ENCODE assay signal across 8 cellular contexts in the genomic region with DNA sequence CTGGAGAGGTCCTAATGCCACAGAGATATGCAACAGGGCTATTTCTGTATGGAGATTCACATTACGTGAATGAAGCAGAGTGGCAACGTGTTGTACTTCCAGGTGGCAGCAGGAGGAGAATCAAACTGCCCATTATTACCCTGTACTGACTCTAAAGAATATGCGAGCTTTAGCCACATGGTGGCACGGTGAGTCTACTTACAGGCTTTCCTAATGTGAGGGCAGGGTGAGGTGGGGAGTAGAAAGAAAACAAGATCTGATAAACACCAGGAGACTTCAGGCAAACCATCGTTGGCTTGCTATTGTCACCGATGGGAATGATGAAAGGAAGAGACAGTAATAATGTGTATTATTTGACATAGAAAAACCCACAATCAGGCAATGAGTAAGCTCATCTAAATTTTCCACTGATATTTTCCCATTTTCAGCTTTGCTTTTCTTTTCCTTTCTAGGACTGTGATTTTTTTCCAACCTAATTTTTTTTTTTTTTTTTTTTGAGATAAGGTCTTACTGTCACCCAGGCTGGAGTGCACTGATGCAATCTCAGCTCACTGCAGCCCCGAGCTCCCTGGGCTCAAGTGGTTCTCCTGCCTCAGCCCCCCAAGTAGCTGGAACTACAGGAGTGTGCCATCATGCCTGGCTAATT.
DNase-seq lines count a peak whose midpoint lies in the region; ATAC-seq, FAIRE-seq and TF ChIP-seq lines count a peak whose summit lies in the region.

No MANE protein-coding gene starts in this region.

- H3K4me3 ChIP-seq in coronary artery (no peak overlapping the region), HepG2 (replicated peaks in 1 of 3; ENCODE audit: insufficient read depth in 1 of 3, low read depth in 2 of 3, low read length in 3 of 3) (no peak overlapping the region)

- intact Hi-C loops in CD14-positive monocyte (cut with micrococcal nuclease) = loop anchor here (5.0 kb wide), 2 partner anchors 204 to 344 kb away; a partner anchor contains a TSS
- intact Hi-C loops in HepG2 (cut with micrococcal nuclease; ENCODE audit: unreplicated experiment) = loop anchor here (1.0 to 10.0 kb wide), 4 partner anchors 107 to 347 kb away; a partner anchor contains a TSS

- H3K79me2 ChIP-seq in HepG2 (ENCODE audit: insufficient read depth, low read length) = no peaks in the 10 kb centered on the region

- peak; percentile 95 for TF ChIP-seq RAD21 in HepG2 (CRISPR knock-in tag; IDR thresholded peaks at IDR 0.05)

- in situ Hi-C loops in HepG2 (cut with HindIII; ENCODE audit: extremely low pct_ligation_motif_present, low pct_unique_long_range_greater_than_20kb) = loop anchor here (5.0 kb wide), 1 partner anchor 204 kb away; a partner anchor contains a TSS

- ATAC-seq in HG03196 (IDR thresholded peaks at IDR 0.05; ENCODE audit: unreplicated experiment) (peak; percentile 92), HepG2 (peak; percentile 100)
- ATAC-seq in activated CD4-positive, CD25-positive, alpha-beta regulatory T cell treated with anti-CD3 and anti-CD28 coated beads, Interleukin-2, amount 50 U/mL, for 24 hours = peak; percentile 86 to 90

- POLR2A ChIA-PET in HepG2 (lab: Yijun Ruan, JAX) = interaction anchor here (0.8 to 1.1 kb wide), 2 partner anchors 37 to 113 kb away, joined by 3 read pairs; no protein-coding TSS in a partner anchor

- peaks cover 11% of the 10 kb centered on the region for H3K4me1 Mint-ChIP-seq in CD14-positive monocyte

- H2AFZ ChIP-seq in HepG2 (ENCODE audit: low read length) = no peak overlapping the region

- peaks cover 20% of the 10 kb centered on the region for H3K4me1 ChIP-seq in HepG2 (ENCODE audit: insufficient read depth, low read length)

- TF ChIP-seq CTCF in CD14-positive monocyte (IDR thresholded peaks at IDR 0.05) = peak; percentile 79
- peak; percentile 36 for TF ChIP-seq CTCF in coronary artery (IDR thresholded peaks at IDR 0.05)
- peak; percentile 94 for TF ChIP-seq CTCF in HepG2 (CRISPR knock-in tag; IDR thresholded peaks at IDR 0.05)

- H3K27me3 ChIP-seq in HepG2 (ENCODE audit: control insufficient read depth in 1 of 2, insufficient read depth in 2 of 2, low read length in 2 of 2) = no peaks in the 10 kb centered on the region

- H3K36me3 ChIP-seq in HepG2 (replicated peaks in 1 of 2; ENCODE audit: control insufficient read depth in 1 of 2, insufficient read depth in 2 of 2, low read length in 2 of 2) = no peaks in the 10 kb centered on the region; a peak in 1 of 5 replicates

- no peaks in the 10 kb centered on the region for H3K9me3 ChIP-seq in HepG2 (ENCODE audit: low read length)

- peak; percentile 98 for FAIRE-seq in HepG2 (lab: Jason Lieb, UNC)

- H3K4me2 ChIP-seq in HepG2 (ENCODE audit: low read depth, low read length) = 0 out of 2 replicates have a peak overlapping the region, but pooled peaks have one; percentile 8

- peaks cover 9 to 15% of the 10 kb centered on the region in 2 donors for H3K36me3 Mint-ChIP-seq in CD14-positive monocyte

- no peaks in the 10 kb centered on the region for H4K20me1 ChIP-seq in HepG2 (ENCODE audit: insufficient read depth, low read length)

- CTCF ChIA-PET in HepG2 (lab: Yijun Ruan, JAX; ENCODE audit: low intra/inter-chr PET ratio, low total read pairs) = interaction anchor here (1.4 to 1.6 kb wide), 3 partner anchors 203 to 348 kb away, joined by 8 to 20 read pairs (median 16); a partner anchor contains a TSS

- no peak overlapping the region for H3K4me3 Mint-ChIP-seq in CD14-positive monocyte

- BruUV-seq in HepG2 (replicated peaks; lab: Mats Ljungman, UMichigan) = no TSS peak

- peak; percentile 67 for DNase-seq in CD14-positive monocyte (ENCODE audit: low spot score)
- DNase-seq in GM19238 (ENCODE audit: insufficient read length, low spot score) = peak; percentile 56
- DNase-seq in NCI-H345 treated with DMSO at 0.1 percent for 48 hours (lab: John Stamatoyannopoulos, UW; ENCODE audit: unreplicated experiment) = peak; percentile 10
- DNase-seq in coronary artery (ENCODE audit: low spot score) = no peak
- peak; percentile 90 for DNase-seq in HepG2 (ENCODE audit: low spot score)
- peak; percentile 4 for DNase-seq in stimulated activated CD8-positive, alpha-beta memory T cell treated with anti-CD3 and anti-CD28 coated beads, Interleukin-15, amount 100 ng/mL, for 1 hour (ENCODE audit: low read depth)

- TF ChIP-seq EP300 in HepG2 (IDR thresholded peaks at IDR 0.05; ENCODE audit: low read depth in 2 of 2, low read length in 2 of 2) = no peak; a peak in 1 of 4 replicates
- TF ChIP-seq EP300 in HepG2 (CRISPR knock-in tag; IDR thresholded peaks at IDR 0.05; ENCODE audit: borderline replicate concordance) = no peak

- WGBS in HepG2 (ENCODE audit: low lambda C conversion rate) = 12% methylated on average over 7 of the region's 7 CpGs

- H3K9ac ChIP-seq in HepG2 (ENCODE audit: insufficient read depth, low read depth, low read length) = no peak overlapping the region

- no peak for TF ChIP-seq POLR2A in HepG2 (IDR thresholded peaks at IDR 0.05; ENCODE audit: insufficient read depth in 1 of 2, low read depth in 2 of 2, low read length in 2 of 2)

- H3K27ac Mint-ChIP-seq in CD14-positive monocyte = peak overlapping the region in 1 of 7 donors; percentile 23

- H3K27me3 Mint-ChIP-seq in CD14-positive monocyte (ENCODE audit: low read depth in 3 of 3) = peaks cover 0 to 2% (median 0%) of the 10 kb centered on the region in 3 donors

- peak overlapping the region in 1 of 2 donors; percentile 17 for H3K27ac ChIP-seq in coronary artery
- H3K27ac ChIP-seq in HepG2 (ENCODE audit: extremely low read length, insufficient read depth, low read length) = no peak overlapping the region

- H3K9me3 Mint-ChIP-seq in CD14-positive monocyte = no peaks in the 10 kb centered on the region

TF ChIP-seq in HepG2, 621 proteins besides CTCF, POLR2A, EP300 and RAD21 (continues in another document):
- TF ChIP-seq KDM2A (CRISPR knock-in tag; IDR thresholded peaks at IDR 0.05; ENCODE audit: borderline replicate concordance, low read depth) (no peak), MEIS2 (CRISPR knock-in tag; IDR thresholded peaks at IDR 0.05) (no peak)
- TF ChIP-seq, protein P1, sequence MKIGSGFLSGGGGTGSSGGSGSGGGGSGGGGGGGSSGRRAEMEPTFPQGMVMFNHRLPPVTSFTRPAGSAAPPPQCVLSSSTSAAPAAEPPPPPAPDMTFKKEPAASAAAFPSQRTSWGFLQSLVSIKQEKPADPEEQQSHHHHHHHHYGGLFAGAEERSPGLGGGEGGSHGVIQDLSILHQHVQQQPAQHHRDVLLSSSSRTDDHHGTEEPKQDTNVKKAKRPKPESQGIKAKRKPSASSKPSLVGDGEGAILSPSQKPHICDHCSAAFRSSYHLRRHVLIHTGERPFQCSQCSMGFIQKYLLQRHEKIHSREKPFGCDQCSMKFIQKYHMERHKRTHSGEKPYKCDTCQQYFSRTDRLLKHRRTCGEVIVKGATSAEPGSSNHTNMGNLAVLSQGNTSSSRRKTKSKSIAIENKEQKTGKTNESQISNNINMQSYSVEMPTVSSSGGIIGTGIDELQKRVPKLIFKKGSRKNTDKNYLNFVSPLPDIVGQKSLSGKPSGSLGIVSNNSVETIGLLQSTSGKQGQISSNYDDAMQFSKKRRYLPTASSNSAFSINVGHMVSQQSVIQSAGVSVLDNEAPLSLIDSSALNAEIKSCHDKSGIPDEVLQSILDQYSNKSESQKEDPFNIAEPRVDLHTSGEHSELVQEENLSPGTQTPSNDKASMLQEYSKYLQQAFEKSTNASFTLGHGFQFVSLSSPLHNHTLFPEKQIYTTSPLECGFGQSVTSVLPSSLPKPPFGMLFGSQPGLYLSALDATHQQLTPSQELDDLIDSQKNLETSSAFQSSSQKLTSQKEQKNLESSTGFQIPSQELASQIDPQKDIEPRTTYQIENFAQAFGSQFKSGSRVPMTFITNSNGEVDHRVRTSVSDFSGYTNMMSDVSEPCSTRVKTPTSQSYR (CRISPR knock-in tag; IDR thresholded peaks at IDR 0.05; ENCODE audit: borderline replicate concordance) = no peak
- TF ChIP-seq, protein P2, sequence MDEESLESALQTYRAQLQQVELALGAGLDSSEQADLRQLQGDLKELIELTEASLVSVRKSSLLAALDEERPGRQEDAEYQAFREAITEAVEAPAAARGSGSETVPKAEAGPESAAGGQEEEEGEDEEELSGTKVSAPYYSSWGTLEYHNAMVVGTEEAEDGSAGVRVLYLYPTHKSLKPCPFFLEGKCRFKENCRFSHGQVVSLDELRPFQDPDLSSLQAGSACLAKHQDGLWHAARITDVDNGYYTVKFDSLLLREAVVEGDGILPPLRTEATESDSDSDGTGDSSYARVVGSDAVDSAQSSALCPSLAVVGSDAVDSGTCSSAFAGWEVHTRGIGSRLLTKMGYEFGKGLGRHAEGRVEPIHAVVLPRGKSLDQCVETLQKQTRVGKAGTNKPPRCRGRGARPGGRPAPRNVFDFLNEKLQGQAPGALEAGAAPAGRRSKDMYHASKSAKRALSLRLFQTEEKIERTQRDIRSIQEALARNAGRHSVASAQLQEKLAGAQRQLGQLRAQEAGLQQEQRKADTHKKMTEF (CRISPR knock-in tag; IDR thresholded peaks at IDR 0.05) = peak; percentile 55; the same call in 1 of the 2 replicates

Comparison
In these comparisons a context has a peak if more than half of its experiments do, and no peak if none do; other contexts are left out.
1. CTCF ChIP-seq: peak in every context shown above with its lines; median percentile 94 in HepG2; 79 in CD14-positive monocyte; 36 in coronary artery.